In genomic region chr7:96236198-96237039, GRCh38 we compare ENCODE assay signal across 1 cellular context.
TF ChIP-seq lines count a peak whose summit lies in the region.

No MANE protein-coding gene starts in this region.

TF ChIP-seq in K562, 482 proteins besides CTCF, POLR2A, EP300 and RAD21 (continued from another document and continues in another):
- peak; percentile 100 for TF ChIP-seq VEZF1 (CRISPR knock-in tag; IDR thresholded peaks at IDR 0.05)
- TF ChIP-seq ZNF24 (IDR thresholded peaks at IDR 0.05): no peak
- no peak for TF ChIP-seq KDM5B (IDR thresholded peaks at IDR 0.05; ENCODE audit: insufficient replicate concordance, low read depth, low read length)
- no peak for TF ChIP-seq ZFP1 (CRISPR knock-in tag; IDR thresholded peaks at IDR 0.05)
- TF ChIP-seq ESRRA (IDR thresholded peaks at IDR 0.05; ENCODE audit: borderline replicate concordance, low read depth): peak; percentile 97
- TF ChIP-seq TRIM25 (IDR thresholded peaks at IDR 0.05; ENCODE audit: borderline replicate concordance): no peak
- TF ChIP-seq ZNF644 (tag; IDR thresholded peaks at IDR 0.05; ENCODE audit: low read depth): 0 out of 2 replicates have a peak, but pooled peaks have one; percentile 40
- no peak for TF ChIP-seq ZNF41 (CRISPR knock-in tag; conservative IDR thresholded peaks at IDR 0.05)
- TF ChIP-seq TAF1 (IDR thresholded peaks at IDR 0.05; ENCODE audit: control insufficient read depth, extremely low read depth, insufficient read depth, low read length, severe bottlenecking): peak; percentile 41
- peak; percentile 65; the same call in 1 of the 2 replicates for TF ChIP-seq XRCC5 (IDR thresholded peaks at IDR 0.05; ENCODE audit: low read depth, low read length)
- peak; percentile 60 to 84; a peak in 2 of 4 replicates for TF ChIP-seq BCLAF1 (IDR thresholded peaks at IDR 0.05; ENCODE audit: borderline replicate concordance in 1 of 2, control insufficient read depth in 1 of 2, low read depth in 2 of 2, low read length in 1 of 2)
- TF ChIP-seq NR2F6 (CRISPR knock-in tag; IDR thresholded peaks at IDR 0.05): no peak
- TF ChIP-seq TCF7L2 (IDR thresholded peaks at IDR 0.05; ENCODE audit: low read depth, low read length): peak; percentile 77; the same call in 1 of the 2 replicates
- no peak for TF ChIP-seq ZNF507 (tag; conservative IDR thresholded peaks at IDR 0.05)
- TF ChIP-seq ARID3B (CRISPR knock-in tag; IDR thresholded peaks at IDR 0.05; ENCODE audit: borderline replicate concordance): no peak
- TF ChIP-seq ATF7 (IDR thresholded peaks at IDR 0.05): peak; percentile 98
- TF ChIP-seq ZBTB11 (CRISPR knock-in tag; IDR thresholded peaks at IDR 0.05): peak in 1 of 3 experiments; percentile 60; a peak in 2 of 6 replicates
- peak; percentile 82 for TF ChIP-seq ZNF395 (CRISPR knock-in tag; IDR thresholded peaks at IDR 0.05)
- 0 out of 2 replicates have a peak, but pooled peaks have one; percentile 42 for TF ChIP-seq ZBED1 (IDR thresholded peaks at IDR 0.05)
- 0 out of 2 replicates have a peak, but pooled peaks have one; percentile 35 for TF ChIP-seq ELF2 (CRISPR knock-in tag; IDR thresholded peaks at IDR 0.05)
- TF ChIP-seq THRB (CRISPR knock-in tag; conservative IDR thresholded peaks at IDR 0.05): 0 out of 2 replicates have a peak, but pooled peaks have one; percentile 59
- no peak for TF ChIP-seq ETV6 (IDR thresholded peaks at IDR 0.05; ENCODE audit: borderline replicate concordance in 1 of 2, low read depth in 2 of 2, low read length in 1 of 2)
- no peak for TF ChIP-seq ETV6 (CRISPR knock-in tag; IDR thresholded peaks at IDR 0.05; ENCODE audit: borderline replicate concordance)
- TF ChIP-seq CBFA2T2 (conservative IDR thresholded peaks at IDR 0.05): peak; percentile 74
- TF ChIP-seq PHB (CRISPR knock-in tag; IDR thresholded peaks at IDR 0.05): no peak
- no peak for TF ChIP-seq KLF13 (tag; IDR thresholded peaks at IDR 0.05; ENCODE audit: borderline replicate concordance, low read depth)
- TF ChIP-seq ARID1B (IDR thresholded peaks at IDR 0.05): peak; percentile 96
- no peak for TF ChIP-seq ETS2 (tag; IDR thresholded peaks at IDR 0.05; ENCODE audit: borderline replicate concordance, poor library complexity, severe bottlenecking)
- peak; percentile 51; the same call in 1 of the 2 replicates for TF ChIP-seq ZKSCAN1 (IDR thresholded peaks at IDR 0.05; ENCODE audit: low read depth, low read length)
- peak; percentile 29; the same call in 1 of the 2 replicates for TF ChIP-seq CXXC5 (CRISPR knock-in tag; IDR thresholded peaks at IDR 0.05)
- TF ChIP-seq ZBTB26 (CRISPR knock-in tag; IDR thresholded peaks at IDR 0.05): no peak
- peak; percentile 45; the same call in 1 of the 2 replicates for TF ChIP-seq ZNF384 (IDR thresholded peaks at IDR 0.05; ENCODE audit: low read depth, low read length)
- TF ChIP-seq CEBPB (tag; IDR thresholded peaks at IDR 0.05): peak; percentile 26; the same call in 1 of the 2 replicates
- peak; percentile 76 for TF ChIP-seq PHF21A (IDR thresholded peaks at IDR 0.05; ENCODE audit: borderline replicate concordance, low read depth)
- TF ChIP-seq TEAD1 (CRISPR knock-in tag; IDR thresholded peaks at IDR 0.05): peak; percentile 41 to 75; a peak in 3 of 4 replicates
- no peak for TF ChIP-seq MAX (CRISPR knock-in tag; IDR thresholded peaks at IDR 0.05)
- TF ChIP-seq CREB1 (IDR thresholded peaks at IDR 0.05): peak; percentile 23; the same call in 1 of the 2 replicates
- no peak for TF ChIP-seq CREB1 (CRISPR knock-in tag; IDR thresholded peaks at IDR 0.05)
- no peak for TF ChIP-seq BACH1 (tag; IDR thresholded peaks at IDR 0.05)
- no peak; the same call in 1 of the 2 replicates for TF ChIP-seq ZNF766 (CRISPR knock-in tag; conservative IDR thresholded peaks at IDR 0.05)
- TF ChIP-seq ZNF23 (CRISPR knock-in tag; IDR thresholded peaks at IDR 0.05): no peak
- TF ChIP-seq HMG20A (CRISPR knock-in tag; conservative IDR thresholded peaks at IDR 0.05): no peak
- peak; percentile 83 for TF ChIP-seq CBFA2T3 (IDR thresholded peaks at IDR 0.05)
